3 cellular contexts compared by ENCODE assay signal in the genomic region with DNA sequence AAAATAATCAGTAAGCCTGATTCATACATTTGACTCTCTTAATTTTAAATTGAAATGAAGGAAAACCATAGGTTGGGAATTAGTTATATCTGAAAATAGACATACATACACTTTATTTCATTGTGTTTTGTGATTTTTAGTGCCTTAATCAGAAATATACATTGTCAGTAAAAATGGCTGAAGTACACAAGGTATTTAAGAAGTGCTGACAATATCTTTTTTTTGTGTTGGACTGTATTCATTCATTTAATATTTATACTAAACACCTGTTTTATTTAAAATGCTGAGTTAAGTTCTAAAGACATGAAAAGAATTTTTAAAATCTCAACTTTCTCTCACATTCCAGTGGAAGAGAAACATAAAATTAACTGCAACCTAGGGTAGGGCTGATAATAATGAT.
TF ChIP-seq lines count a peak whose summit lies in the region.

No MANE protein-coding gene starts in this region.

TF ChIP-seq in HepG2, 621 proteins besides CTCF, POLR2A, EP300 and RAD21:
- TF ChIP-seq ZNF547 (CRISPR knock-in tag; IDR thresholded peaks at IDR 0.05) (no peak), ZNF232 (CRISPR knock-in tag; IDR thresholded peaks at IDR 0.05; ENCODE audit: borderline replicate concordance) (no peak), ZNF556 (CRISPR knock-in tag; IDR thresholded peaks at IDR 0.05; ENCODE audit: borderline replicate concordance) (no peak), MAFK (conservative IDR thresholded peaks at IDR 0.05 in 1 of 2, IDR thresholded peaks at IDR 0.05 in 1 of 2; ENCODE audit: low read length in 2 of 2) (peak; percentile 21 to 69; a peak in 2 of 4 replicates), CBX1 (IDR thresholded peaks at IDR 0.05; ENCODE audit: low read depth) (no peak), ZFP1 (CRISPR knock-in tag; IDR thresholded peaks at IDR 0.05) (no peak), MAFF (IDR thresholded peaks at IDR 0.05; ENCODE audit: low read depth, low read length) (0 out of 2 replicates have a peak, but pooled peaks have one; percentile 31), ZNF430 (CRISPR knock-in tag; IDR thresholded peaks at IDR 0.05) (no peak), ZNF552 (CRISPR knock-in tag; IDR thresholded peaks at IDR 0.05; ENCODE audit: borderline replicate concordance) (no peak), SIX1 (CRISPR knock-in tag; IDR thresholded peaks at IDR 0.05; ENCODE audit: borderline replicate concordance) (no peak), CEBPG (CRISPR knock-in tag; IDR thresholded peaks at IDR 0.05) (no peak), ZNF296 (CRISPR knock-in tag; conservative IDR thresholded peaks at IDR 0.05) (no peak), ZNF598 (CRISPR knock-in tag; IDR thresholded peaks at IDR 0.05; ENCODE audit: borderline replicate concordance) (no peak)
- TF ChIP-seq, protein P1, sequence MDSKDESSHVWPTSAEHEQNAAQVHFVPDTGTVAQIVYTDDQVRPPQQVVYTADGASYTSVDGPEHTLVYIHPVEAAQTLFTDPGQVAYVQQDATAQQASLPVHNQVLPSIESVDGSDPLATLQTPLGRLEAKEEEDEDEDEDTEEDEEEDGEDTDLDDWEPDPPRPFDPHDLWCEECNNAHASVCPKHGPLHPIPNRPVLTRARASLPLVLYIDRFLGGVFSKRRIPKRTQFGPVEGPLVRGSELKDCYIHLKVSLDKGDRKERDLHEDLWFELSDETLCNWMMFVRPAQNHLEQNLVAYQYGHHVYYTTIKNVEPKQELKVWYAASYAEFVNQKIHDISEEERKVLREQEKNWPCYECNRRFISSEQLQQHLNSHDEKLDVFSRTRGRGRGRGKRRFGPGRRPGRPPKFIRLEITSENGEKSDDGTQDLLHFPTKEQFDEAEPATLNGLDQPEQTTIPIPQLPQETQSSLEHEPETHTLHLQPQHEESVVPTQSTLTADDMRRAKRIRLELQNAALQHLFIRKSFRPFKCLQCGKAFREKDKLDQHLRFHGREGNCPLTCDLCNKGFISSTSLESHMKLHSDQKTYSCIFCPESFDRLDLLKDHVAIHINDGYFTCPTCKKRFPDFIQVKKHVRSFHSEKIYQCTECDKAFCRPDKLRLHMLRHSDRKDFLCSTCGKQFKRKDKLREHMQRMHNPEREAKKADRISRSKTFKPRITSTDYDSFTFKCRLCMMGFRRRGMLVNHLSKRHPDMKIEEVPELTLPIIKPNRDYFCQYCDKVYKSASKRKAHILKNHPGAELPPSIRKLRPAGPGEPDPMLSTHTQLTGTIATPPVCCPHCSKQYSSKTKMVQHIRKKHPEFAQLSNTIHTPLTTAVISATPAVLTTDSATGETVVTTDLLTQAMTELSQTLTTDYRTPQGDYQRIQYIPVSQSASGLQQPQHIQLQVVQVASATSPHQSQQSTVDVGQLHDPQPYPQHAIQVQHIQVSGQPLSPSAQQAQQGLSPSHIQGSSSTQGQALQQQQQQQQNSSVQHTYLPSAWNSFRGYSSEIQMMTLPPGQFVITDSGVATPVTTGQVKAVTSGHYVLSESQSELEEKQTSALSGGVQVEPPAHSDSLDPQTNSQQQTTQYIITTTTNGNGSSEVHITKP (CRISPR knock-in tag; IDR thresholded peaks at IDR 0.05; ENCODE audit: low read depth): no peak

TF ChIP-seq in A549, 52 proteins besides CTCF, POLR2A, EP300 and RAD21:
- TF ChIP-seq GATA3 (IDR thresholded peaks at IDR 0.05; ENCODE audit: borderline replicate concordance): no peak
- peak; percentile 46 for TF ChIP-seq MAFK (IDR thresholded peaks at IDR 0.05; ENCODE audit: partially characterized antibody)

TF ChIP-seq in IMR-90, 13 proteins besides CTCF, POLR2A, EP300 and RAD21:
- TF ChIP-seq, protein P2, sequence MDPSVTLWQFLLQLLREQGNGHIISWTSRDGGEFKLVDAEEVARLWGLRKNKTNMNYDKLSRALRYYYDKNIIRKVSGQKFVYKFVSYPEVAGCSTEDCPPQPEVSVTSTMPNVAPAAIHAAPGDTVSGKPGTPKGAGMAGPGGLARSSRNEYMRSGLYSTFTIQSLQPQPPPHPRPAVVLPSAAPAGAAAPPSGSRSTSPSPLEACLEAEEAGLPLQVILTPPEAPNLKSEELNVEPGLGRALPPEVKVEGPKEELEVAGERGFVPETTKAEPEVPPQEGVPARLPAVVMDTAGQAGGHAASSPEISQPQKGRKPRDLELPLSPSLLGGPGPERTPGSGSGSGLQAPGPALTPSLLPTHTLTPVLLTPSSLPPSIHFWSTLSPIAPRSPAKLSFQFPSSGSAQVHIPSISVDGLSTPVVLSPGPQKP (IDR thresholded peaks at IDR 0.05; ENCODE audit: borderline replicate concordance, low read depth, low read length): no peak
- TF ChIP-seq MAFK (IDR thresholded peaks at IDR 0.05; ENCODE audit: low read depth, low read length): peak; percentile 50; the same call in 1 of the 2 replicates
